ENCODE assay signal across 17 cellular contexts in the genomic region with DNA sequence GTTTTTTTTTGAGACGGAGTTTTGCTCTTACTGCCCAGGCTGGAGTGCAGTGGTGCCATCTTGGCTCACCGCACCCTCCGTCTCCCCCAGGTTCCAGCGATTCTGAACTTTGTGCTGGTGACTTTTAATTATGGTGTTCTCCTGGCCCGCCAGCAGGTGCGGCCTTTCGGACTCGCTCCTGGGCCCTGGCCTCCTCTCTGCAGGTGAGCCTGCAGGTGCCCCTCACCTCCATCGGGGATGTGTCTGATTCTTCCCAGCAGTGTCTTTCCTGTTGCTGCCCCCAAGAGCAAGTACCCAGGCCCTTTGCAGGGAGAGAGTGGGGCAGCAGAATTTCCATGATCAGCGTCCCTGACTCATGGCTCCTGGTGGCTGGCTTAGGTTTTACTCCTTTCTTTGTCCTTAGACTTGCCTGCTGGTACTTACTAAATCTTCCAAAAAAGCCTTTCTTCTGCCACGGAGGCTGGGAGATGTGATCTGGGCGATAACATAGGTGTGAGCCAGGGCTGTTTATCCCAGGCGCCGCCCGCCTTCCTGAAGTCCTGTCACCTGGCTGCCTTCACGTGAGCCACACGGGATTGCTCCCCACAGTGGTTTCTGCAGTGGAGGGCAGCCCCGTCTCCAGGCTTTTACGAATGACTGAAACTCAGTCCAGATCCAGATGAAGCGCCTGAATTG.
"Had no signal": no experiment of that assay in that cellular context is flagged by ENCODE, and none has a peak within 500 bp of the region (broad histone marks: within the 10 kb centered on the region; RNA-seq: fewer than 3 reads in every experiment).

No MANE protein-coding gene starts in this region.

- H3K9me3 ChIP-seq: heart right ventricle, neutrophil, stomach, thoracic aorta had no signal

- H3K27ac ChIP-seq: coronary artery, heart right ventricle, neutrophil, stomach, thoracic aorta had no signal

- H3K9me3 Mint-ChIP-seq: naive thymus-derived CD4-positive, alpha-beta T cell had no signal

- DNase-seq: effector CD4-positive, alpha-beta T cell; heart right ventricle; hypothalamus; kidney glomerular epithelial cell; mesendoderm; naive thymus-derived CD4-positive, alpha-beta T cell; stimulated activated CD4-positive, alpha-beta T cell treated with anti-CD3 and anti-CD28 coated beads, Interleukin-2, amount 100 ng/mL, for 24 hours; stimulated activated CD4-positive, alpha-beta T cell treated with anti-CD3 and anti-CD28 coated beads, Interleukin-4, amount 100 ng/mL, for 4 hours; stimulated activated naive CD4-positive, alpha-beta T cell; stomach; substantia nigra had no signal

- H3K4me3 ChIP-seq: coronary artery, heart right ventricle, stomach, thoracic aorta had no signal

- H3K27ac Mint-ChIP-seq: naive thymus-derived CD4-positive, alpha-beta T cell had no signal

- FAIRE-seq: frontal cortex, islet of Langerhans had no signal

- H3K27me3 ChIP-seq: heart right ventricle, neutrophil, stomach had no signal

- H3K4me3 Mint-ChIP-seq: naive thymus-derived CD4-positive, alpha-beta T cell had no signal

- H3K27me3 Mint-ChIP-seq: naive thymus-derived CD4-positive, alpha-beta T cell had no signal

- ATAC-seq: heart right ventricle; naive thymus-derived CD4-positive, alpha-beta T cell; sciatic nerve had no signal
